In genomic region chr5:125357660-125358059, GRCh38 we compare ENCODE assay signal across 1 cellular context.
TF ChIP-seq lines count a peak whose summit lies in the region.

No MANE protein-coding gene starts in this region.

TF ChIP-seq in H1, 55 proteins besides CTCF, POLR2A, EP300 and RAD21 (continued from another document):
- TF ChIP-seq BCL11A (IDR thresholded peaks at IDR 0.05; ENCODE audit: low read depth in 2 of 2, low read length in 2 of 2): no peak
- TF ChIP-seq HDAC2 (IDR thresholded peaks at IDR 0.05; ENCODE audit: borderline replicate concordance in 1 of 2, low read depth in 2 of 2, low read length in 2 of 2): no peak
- TF ChIP-seq CREB1 (IDR thresholded peaks at IDR 0.05): no peak
- no peak for TF ChIP-seq USF2 (IDR thresholded peaks at IDR 0.05; ENCODE audit: low read length)
- no peak for TF ChIP-seq JUN (IDR thresholded peaks at IDR 0.05; ENCODE audit: low read depth, low read length)
- TF ChIP-seq TBP (IDR thresholded peaks at IDR 0.05; ENCODE audit: low read depth, low read length): no peak
- TF ChIP-seq JUND (IDR thresholded peaks at IDR 0.05; ENCODE audit: low read length): no peak
- TF ChIP-seq SP2 (IDR thresholded peaks at IDR 0.05; ENCODE audit: low read length): no peak
